ENCODE assay signal across 10 cellular contexts in genomic region chr3:43001094-43001553, GRCh38. TPM values are rescaled to one million over a fixed set of nuclear protein-coding genes. Genes with fewer than 3 reads are reported as not detected.
DNase-seq lines count a peak whose midpoint lies in the region; ATAC-seq and TF ChIP-seq lines count a peak whose summit lies in the region.
"Had no signal": no experiment of that assay in that cellular context is flagged by ENCODE, and none has a peak within 500 bp of the region (broad histone marks: within the 10 kb centered on the region; RNA-seq: fewer than 3 reads in every experiment).

No MANE protein-coding gene starts in this region.

- no peaks in the 10 kb centered on the region for H4K20me1 ChIP-seq in Karpas-422 (ENCODE audit: insufficient read depth, low read depth, low read length)

- TF ChIP-seq CTCF in A673 (conservative IDR thresholded peaks at IDR 0.05; ENCODE audit: low read depth, low read length): no peak

- no TSS peak for BruUV-seq in A673 (replicated peaks; lab: Mats Ljungman, UMichigan)

- H3K27me3 ChIP-seq in A673 (replicated peaks; ENCODE audit: insufficient read depth, low read depth, low read length, poor library complexity): no peaks in the 10 kb centered on the region
- H3K27me3 ChIP-seq in Karpas-422 (ENCODE audit: low read length): no peaks in the 10 kb centered on the region

- H3K4me3 ChIP-seq in A673 (ENCODE audit: low read depth, low read length, poor library complexity, severe bottlenecking) (no peak overlapping the region), Karpas-422 (ENCODE audit: low read length) (no peak overlapping the region)

- H3K9me3 ChIP-seq in A673 (ENCODE audit: low read depth, low read length, poor library complexity, severe bottlenecking) (no peaks in the 10 kb centered on the region), Karpas-422 (ENCODE audit: low read length) (no peaks in the 10 kb centered on the region)

- H3K79me2 ChIP-seq in Karpas-422 (ENCODE audit: low read length): no peaks in the 10 kb centered on the region

- H3K36me3 ChIP-seq in A673 (ENCODE audit: insufficient read depth, low read length, poor library complexity, severe bottlenecking): no peaks in the 10 kb centered on the region
- H3K36me3 ChIP-seq in Karpas-422 (ENCODE audit: insufficient read depth, low read length): no peaks in the 10 kb centered on the region

- CTCF ChIA-PET in A673 (lab: Charles Lee): no interaction called here

- no peaks in the 10 kb centered on the region for H3K9me2 ChIP-seq in Karpas-422 (replicated peaks; ENCODE audit: insufficient read depth, low read length)

- intact Hi-C loops in A673 (cut with micrococcal nuclease; ENCODE audit: unreplicated experiment): no loop called here

- no peak overlapping the region for H2AFZ ChIP-seq in Karpas-422 (ENCODE audit: low read length)

- no peak overlapping the region for H3K4me2 ChIP-seq in Karpas-422 (ENCODE audit: low read depth, low read length, poor library complexity, severe bottlenecking)

- H3K27ac ChIP-seq in caudate nucleus (ENCODE audit: low read depth, low read length) (peak overlapping the region; percentile 53), A673 (ENCODE audit: low read depth, low read length, poor library complexity, severe bottlenecking) (no peak overlapping the region), Karpas-422 (ENCODE audit: low read length) (no peak overlapping the region)

- POLR2A ChIA-PET in A673 (lab: Charles Lee; ENCODE audit: low non-redundant PET): no interaction called here

- peak; percentile 51 for DNase-seq in EL
- peak in 18 of 61 donors; percentile 5 to 91 (median 20) for DNase-seq in caudate nucleus (lab: John Stamatoyannopoulos, UW)
- DNase-seq in hypothalamus (lab: John Stamatoyannopoulos, UW): peak in 27 of 51 donors; percentile 13 to 78 (median 35)
- DNase-seq in putamen (ENCODE audit: low spot score): peak; percentile 45
- no peak for DNase-seq in A673 (ENCODE audit: low spot score)
- DNase-seq in Karpas-422: no peak
- DNase-seq: hippocampal formation had no signal

- ATAC-seq in HG03565 (IDR thresholded peaks at IDR 0.05; ENCODE audit: unreplicated experiment) (no peak), GM21526 (IDR thresholded peaks at IDR 0.05; ENCODE audit: low FRiP score, unreplicated experiment) (no peak)

- H3K4me1 ChIP-seq in A673 (ENCODE audit: insufficient read depth, low read length, poor library complexity, severe bottlenecking) (no peaks in the 10 kb centered on the region), Karpas-422 (ENCODE audit: low read length) (peaks cover 18% of the 10 kb centered on the region)

- no peak overlapping the region for H3K9ac ChIP-seq in Karpas-422 (ENCODE audit: low read length)

RNA-seq across cellular contexts. Expression of gene GASK1A, which starts 22.0 kb away (rescaled TPM):
- total RNA-seq in A673 (2021): 1.4 and 1.9 TPM in 2 replicates
- total RNA-seq in Karpas-422 (2014; rRNA removed; shearing (Covaris generic); ENCODE audit: low replicate concordance): 6.4 and 8.1 TPM in 2 replicates
- total RNA-seq: SK-MEL-5 had no signal

Comparison
In these comparisons a context has a peak if more than half of its experiments do, and no peak if none do; other contexts are left out.
1. DNase-seq: peak in EL (single experiment), hypothalamus (27 of 51) and putamen (single experiment); none in A673 (single experiment) and Karpas-422 (single experiment).